1 cellular context compared by ENCODE assay signal in genomic region chr12:10132971-10133370, GRCh38.
TF ChIP-seq lines count a peak whose summit lies in the region.

No MANE protein-coding gene starts in this region.

TF ChIP-seq in GM23338, 12 proteins besides CTCF, POLR2A, EP300 and RAD21 (continued from another document):
- TF ChIP-seq ZNF462 (CRISPR knock-in tag; IDR thresholded peaks at IDR 0.05): no peak
- no peak for TF ChIP-seq EZH2phosphoT487 (IDR thresholded peaks at IDR 0.05; ENCODE audit: unreplicated experiment)
